10 cellular contexts compared by ENCODE assay signal in genomic region chr13:33865945-33866344, GRCh38.
DNase-seq lines count a peak whose midpoint lies in the region; ATAC-seq lines count a peak whose summit lies in the region.
"Had no signal": no experiment of that assay in that cellular context is flagged by ENCODE, and none has a peak within 500 bp of the region (broad histone marks: within the 10 kb centered on the region; RNA-seq: fewer than 3 reads in every experiment).

No MANE protein-coding gene starts in this region.

- ATAC-seq in GM18867 (IDR thresholded peaks at IDR 0.05; ENCODE audit: unreplicated experiment) (peak; percentile 96), GM21528 (IDR thresholded peaks at IDR 0.05; ENCODE audit: low FRiP score, unreplicated experiment) (peak; percentile 71), HG03097 (IDR thresholded peaks at IDR 0.05; ENCODE audit: low FRiP score, unreplicated experiment) (peak; percentile 96)
- peak; percentile 93 to 97 for ATAC-seq in stimulated activated naive B cell treated with anti-CD40 and anti-IgM and Interleukin-4, amounts not matched to agents 10 μg/mL and 1 μg/mL and 100 μg/mL, for 72 hours (replicated peaks)

- peaks cover 3 to 7% of the 10 kb centered on the region in 2 donors for H3K9me3 Mint-ChIP-seq in stimulated activated naive B cell treated with anti-CD40 and anti-IgM and Interleukin-4, amounts not matched to agents 10 μg/mL and 1 μg/mL and 100 μg/mL, for 72 hours
- H3K9me3 Mint-ChIP-seq: activated naive CD8-positive, alpha-beta T cell treated with anti-CD3 and anti-CD28 coated beads for 36 hours had no signal

- no peak overlapping the region for H3K27ac Mint-ChIP-seq in stimulated activated naive B cell treated with anti-CD40 and anti-IgM and Interleukin-4, amounts not matched to agents 10 μg/mL and 1 μg/mL and 100 μg/mL, for 72 hours
- H3K27ac Mint-ChIP-seq: activated naive CD8-positive, alpha-beta T cell treated with anti-CD3 and anti-CD28 coated beads for 36 hours had no signal

- H3K4me3 Mint-ChIP-seq in stimulated activated naive B cell treated with anti-CD40 and anti-IgM and Interleukin-4, amounts not matched to agents 10 μg/mL and 1 μg/mL and 100 μg/mL, for 72 hours, result no peak overlapping the region
- H3K4me3 Mint-ChIP-seq: activated naive CD8-positive, alpha-beta T cell treated with anti-CD3 and anti-CD28 coated beads for 36 hours had no signal

- peaks cover 8 to 9% of the 10 kb centered on the region in 2 donors for H3K4me1 Mint-ChIP-seq in stimulated activated naive B cell treated with anti-CD40 and anti-IgM and Interleukin-4, amounts not matched to agents 10 μg/mL and 1 μg/mL and 100 μg/mL, for 72 hours
- H3K4me1 Mint-ChIP-seq: activated naive CD8-positive, alpha-beta T cell treated with anti-CD3 and anti-CD28 coated beads for 36 hours had no signal

- H3K27me3 Mint-ChIP-seq in stimulated activated naive B cell treated with anti-CD40 and anti-IgM and Interleukin-4, amounts not matched to agents 10 μg/mL and 1 μg/mL and 100 μg/mL, for 72 hours, result no peaks in the 10 kb centered on the region
- H3K27me3 Mint-ChIP-seq: activated naive CD8-positive, alpha-beta T cell treated with anti-CD3 and anti-CD28 coated beads for 36 hours had no signal

- peaks cover 18 to 19% of the 10 kb centered on the region in 2 donors for H3K36me3 Mint-ChIP-seq in stimulated activated naive B cell treated with anti-CD40 and anti-IgM and Interleukin-4, amounts not matched to agents 10 μg/mL and 1 μg/mL and 100 μg/mL, for 72 hours

- no peak for DNase-seq in stimulated activated naive B cell treated with anti-CD40 and anti-IgM and Interleukin-4, amounts not matched to agents 10 μg/mL and 1 μg/mL and 100 μg/mL, for 72 hours
- DNase-seq in EL (no peak), NCI-H345 (lab: John Stamatoyannopoulos, UW) (no peak)
- DNase-seq in stimulated activated CD4-positive, alpha-beta T cell treated with anti-CD3 and anti-CD28 coated beads, Interleukin-2, amount 100 ng/mL, for 48 hours, result no peak
- DNase-seq: activated naive CD8-positive, alpha-beta T cell treated with anti-CD3 and anti-CD28 coated beads for 36 hours; Caco-2; PC-9 had no signal
